2 cellular contexts compared by ENCODE assay signal in the genomic region with DNA sequence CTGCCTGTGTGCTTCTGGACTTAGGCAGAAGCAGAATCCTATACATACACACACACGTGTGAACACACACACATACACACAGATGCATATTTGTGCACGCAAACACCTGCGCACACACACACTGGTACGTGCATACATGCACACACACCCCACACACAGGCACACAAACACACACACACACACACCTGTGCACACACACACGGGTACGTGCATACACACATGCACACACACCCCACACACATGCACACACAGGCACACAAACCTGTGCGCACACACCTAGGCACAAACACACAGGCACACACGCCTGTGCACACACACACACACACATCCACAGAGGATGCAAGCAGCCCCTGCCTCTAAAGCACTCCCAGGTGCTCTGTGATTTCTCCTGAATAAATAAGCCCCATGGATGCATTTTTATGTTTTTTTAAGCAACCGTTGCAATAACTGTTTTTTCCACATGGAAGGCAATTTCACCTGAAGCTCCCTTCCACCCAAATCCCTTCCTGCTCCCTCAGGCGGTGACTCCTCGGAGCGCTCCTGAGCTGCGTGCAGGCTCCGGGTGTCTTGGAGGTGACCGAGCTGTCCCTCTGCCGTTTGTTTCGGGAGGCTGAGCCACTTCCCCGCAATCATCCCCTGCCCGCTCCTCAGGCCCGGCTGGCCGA.
TF ChIP-seq lines count a peak whose summit lies in the region.

No MANE protein-coding gene starts in this region.

TF ChIP-seq in GM23338, 12 proteins besides CTCF, POLR2A, EP300 and RAD21 (continued from another document):
- TF ChIP-seq POLR2AphosphoS5 (IDR thresholded peaks at IDR 0.05; ENCODE audit: low read depth) (no peak), CREB1 (CRISPR knock-in tag; IDR thresholded peaks at IDR 0.05; ENCODE audit: low read depth) (no peak), EZH2phosphoT487 (IDR thresholded peaks at IDR 0.05; ENCODE audit: unreplicated experiment) (no peak)
TF ChIP-seq in GM23338: peak in this region for 0.

TF ChIP-seq in WTC11, 78 proteins besides CTCF, POLR2A, EP300 and RAD21 (continued from another document):
- TF ChIP-seq, protein P1, sequence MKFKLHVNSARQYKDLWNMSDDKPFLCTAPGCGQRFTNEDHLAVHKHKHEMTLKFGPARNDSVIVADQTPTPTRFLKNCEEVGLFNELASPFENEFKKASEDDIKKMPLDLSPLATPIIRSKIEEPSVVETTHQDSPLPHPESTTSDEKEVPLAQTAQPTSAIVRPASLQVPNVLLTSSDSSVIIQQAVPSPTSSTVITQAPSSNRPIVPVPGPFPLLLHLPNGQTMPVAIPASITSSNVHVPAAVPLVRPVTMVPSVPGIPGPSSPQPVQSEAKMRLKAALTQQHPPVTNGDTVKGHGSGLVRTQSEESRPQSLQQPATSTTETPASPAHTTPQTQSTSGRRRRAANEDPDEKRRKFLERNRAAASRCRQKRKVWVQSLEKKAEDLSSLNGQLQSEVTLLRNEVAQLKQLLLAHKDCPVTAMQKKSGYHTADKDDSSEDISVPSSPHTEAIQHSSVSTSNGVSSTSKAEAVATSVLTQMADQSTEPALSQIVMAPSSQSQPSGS (CRISPR knock-in tag; IDR thresholded peaks at IDR 0.05; ENCODE audit: borderline replicate concordance, low read depth), result no peak
